Comparison of ENCODE assay signal across 1 cellular context in genomic region chr5:152403058-152403457, GRCh38.
TF ChIP-seq lines count a peak whose summit lies in the region.

No MANE protein-coding gene starts in this region.

TF ChIP-seq in GM23338, 12 proteins besides CTCF, POLR2A, EP300 and RAD21 (continued from another document):
- TF ChIP-seq NANOG (IDR thresholded peaks at IDR 0.05; ENCODE audit: borderline replicate concordance): no peak
- TF ChIP-seq JUNB (IDR thresholded peaks at IDR 0.05; ENCODE audit: unreplicated experiment): no peak
- no peak for TF ChIP-seq POLR2AphosphoS5 (IDR thresholded peaks at IDR 0.05; ENCODE audit: low read depth)
